ENCODE assay signal across 16 cellular contexts in genomic region chr1:40983286-40983685, GRCh38. TPM values are rescaled to one million over a fixed set of nuclear protein-coding genes. Genes with fewer than 3 reads are reported as not detected.
A peak's percentile ranks its signal among the peaks of the same experiment; 100 is the strongest.
DNase-seq lines count a peak whose midpoint lies in the region; ATAC-seq and TF ChIP-seq lines count a peak whose summit lies in the region.
"Had no signal": no experiment of that assay in that cellular context is flagged by ENCODE, and none has a peak within 500 bp of the region (broad histone marks: within the 10 kb centered on the region; RNA-seq: fewer than 3 reads in every experiment).

No MANE protein-coding gene starts in this region.

- no peak for TF ChIP-seq EP300 in esophagus muscularis mucosa (IDR thresholded peaks at IDR 0.05)

- no peaks in the 10 kb centered on the region for H3K27me3 Mint-ChIP-seq in stimulated activated naive CD8-positive, alpha-beta T cell treated with anti-CD3 and anti-CD28 coated beads, Interleukin-15, amount 100 ng/mL, for 72 hours

- in situ Hi-C loops in GM23248 (cut with MboI) = no loop called here

- TF ChIP-seq CTCF in RWPE2 (IDR thresholded peaks at IDR 0.05; ENCODE audit: poor library complexity, severe bottlenecking) (no peak), esophagus muscularis mucosa (IDR thresholded peaks at IDR 0.05) (no peak)

- H3K9me2 ChIP-seq in GM23248 (ENCODE audit: insufficient read depth) = no peaks in the 10 kb centered on the region

- peaks cover 61% of the 10 kb centered on the region for H3K79me2 ChIP-seq in GM23248 (ENCODE audit: insufficient read depth)
- H3K79me2 ChIP-seq: parathyroid adenoma had no signal

- H3K9me3 ChIP-seq in GM23248 (ENCODE audit: low read depth) = no peaks in the 10 kb centered on the region
- H3K9me3 ChIP-seq in RWPE2 (ENCODE audit: severe bottlenecking) = no peaks in the 10 kb centered on the region
- no peaks in the 10 kb centered on the region for H3K9me3 ChIP-seq in esophagus muscularis mucosa
- H3K9me3 ChIP-seq: breast epithelium, left lung had no signal

- peaks cover 41% of the 10 kb centered on the region for H3F3A ChIP-seq in GM23248 (ENCODE audit: insufficient read depth)

- H3K27me3 ChIP-seq in GM23248 (replicated peaks; ENCODE audit: insufficient read depth) (no peaks in the 10 kb centered on the region), RWPE2 (ENCODE audit: insufficient read depth, poor library complexity, severe bottlenecking) (no peaks in the 10 kb centered on the region), esophagus muscularis mucosa (no peaks in the 10 kb centered on the region)
- H3K27me3 ChIP-seq: breast epithelium, left lung had no signal

- peak overlapping the region in 1 of 2 donors; percentile 41 for H3K27ac Mint-ChIP-seq in stimulated activated naive CD8-positive, alpha-beta T cell treated with anti-CD3 and anti-CD28 coated beads, Interleukin-15, amount 100 ng/mL, for 72 hours

- no peak for TF ChIP-seq POLR2A in esophagus muscularis mucosa (IDR thresholded peaks at IDR 0.05; ENCODE audit: low read depth)

- H3K36me3 ChIP-seq in GM23248 (ENCODE audit: low read depth) (peaks cover 23% of the 10 kb centered on the region), RWPE2 (ENCODE audit: low read depth) (peaks cover 69% of the 10 kb centered on the region), esophagus muscularis mucosa (peaks cover 21 to 47% (median 38%) of the 10 kb centered on the region in 4 donors)
- H3K36me3 ChIP-seq: breast epithelium had no signal

- no peaks in the 10 kb centered on the region for H4K20me1 ChIP-seq in GM23248 (ENCODE audit: insufficient read depth)

- no peak overlapping the region for H2AFZ ChIP-seq in GM23248
- H2AFZ ChIP-seq: parathyroid adenoma had no signal

- intact Hi-C loops in esophagus muscularis mucosa (cut with DNase I) = no loop called here
- intact Hi-C loops in cardiac septum (cut with DNase I) = loop anchor here (5.0 kb wide), 1 partner anchor 119 kb away; no protein-coding TSS in a partner anchor

- no peak overlapping the region for H3K9ac ChIP-seq in GM23248
- H3K9ac ChIP-seq: KMS-11, parathyroid adenoma had no signal

- H3K4me1 Mint-ChIP-seq in stimulated activated naive CD8-positive, alpha-beta T cell treated with anti-CD3 and anti-CD28 coated beads, Interleukin-15, amount 100 ng/mL, for 72 hours = peaks cover 67% of the 10 kb centered on the region

- peak overlapping the region; percentile 58 for H3K27ac ChIP-seq in GM23248
- peak overlapping the region; percentile 81 for H3K27ac ChIP-seq in RWPE2 (ENCODE audit: poor library complexity, severe bottlenecking)
- peak overlapping the region; percentile 91 to 96 (median 94) for H3K27ac ChIP-seq in esophagus muscularis mucosa (replicated peaks in 1 of 4)
- H3K27ac ChIP-seq: breast epithelium, KMS-11, left lung, parathyroid adenoma had no signal

- ATAC-seq in RWPE2 (ENCODE audit: low read depth) (no peak), GM18519 (IDR thresholded peaks at IDR 0.05; ENCODE audit: low FRiP score, unreplicated experiment) (no peak)
- ATAC-seq in stimulated activated naive CD8-positive, alpha-beta T cell treated with anti-CD3 and anti-CD28 coated beads, Interleukin-15, amount 100 ng/mL, for 72 hours = no peak
- ATAC-seq: left lung had no signal

- WGBS in GM23248 (ENCODE audit: low coverage in 1 of 2, low lambda C conversion rate in 2 of 2, missing lambda C conversion rate in 2 of 2), 2 experiments = 17 to 29% methylated on average over 1 of the region's 1 CpG
- WGBS in esophagus muscularis mucosa = 63% methylated on average over 1 of the region's 1 CpG

- DNase-seq in GM23248 (peak; percentile 34), RWPE2 (ENCODE audit: low spot score) (no peak), esophagus muscularis mucosa (ENCODE audit: extremely low spot score) (no peak), hypothalamus (lab: John Stamatoyannopoulos, UW) (no peak), cardiac septum (ENCODE audit: low spot score) (no peak)
- DNase-seq in stimulated activated naive CD8-positive, alpha-beta T cell treated with anti-CD3 and anti-CD28 coated beads, Interleukin-15, amount 100 ng/mL, for 72 hours = no peak
- DNase-seq: activated CD4-positive, alpha-beta T cell treated with anti-CD3 and anti-CD28 coated beads, Interleukin-2, amount 50 U/mL, for 1 hour; activated effector memory CD4-positive, alpha-beta T cell treated with Interleukin-2 at 50 U/mL for 16 hours; DMS79 treated with DMSO at 0.1 percent for 48 hours; left lung; NCI-H1105 treated with DMSO at 0.1 percent for 48 hours; Right ventricle myocardium superior had no signal

- H3K4me2 ChIP-seq in GM23248 (ENCODE audit: unreplicated experiment) = peak overlapping the region; percentile 16

- H3K4me3 ChIP-seq in GM23248 (no peak overlapping the region), RWPE2 (ENCODE audit: severe bottlenecking) (no peak overlapping the region), esophagus muscularis mucosa (no peak overlapping the region)
- H3K4me3 ChIP-seq: breast epithelium, left lung had no signal

- H3K9me3 Mint-ChIP-seq in stimulated activated naive CD8-positive, alpha-beta T cell treated with anti-CD3 and anti-CD28 coated beads, Interleukin-15, amount 100 ng/mL, for 72 hours = no peaks in the 10 kb centered on the region

- H3K4me1 ChIP-seq in GM23248 (ENCODE audit: insufficient read depth) (peaks cover 45% of the 10 kb centered on the region), RWPE2 (ENCODE audit: insufficient read depth, poor library complexity, severe bottlenecking) (peaks cover 36% of the 10 kb centered on the region), esophagus muscularis mucosa (peaks cover 16 to 82% (median 66%) of the 10 kb centered on the region in 4 donors)

- peak overlapping the region; percentile 41 to 81 for H3K4me3 Mint-ChIP-seq in stimulated activated naive CD8-positive, alpha-beta T cell treated with anti-CD3 and anti-CD28 coated beads, Interleukin-15, amount 100 ng/mL, for 72 hours

RNA-seq across cellular contexts. Expression of gene CTPS1, which starts 3.8 kb away (rescaled TPM):
- 19.8 and 20.9 TPM in 2 replicates for total RNA-seq in GM23248 (2014; rRNA removed; shearing (Covaris generic))
- polyA plus RNA-seq in GM23248 (2016; fragmentation: Nextera tagmentation; extraction: Ambion mirVana) = 29.0 and 30.3 TPM in 2 replicates
- total RNA-seq in esophagus muscularis mucosa = 10 to 100 TPM; 26.6 to 38.6 (median 32.7) TPM
- total RNA-seq in cardiac septum = 8.5 TPM

RNA-seq across cellular contexts. Expression of gene SLFNL1, which starts 38.2 kb away (rescaled TPM):
- 0.11 TPM in 1 of 2 replicates, not detected in the other for total RNA-seq in GM23248 (2014; rRNA removed; shearing (Covaris generic))
- 0.21 TPM in 1 of 2 replicates, not detected in the other for polyA plus RNA-seq in GM23248 (2016; fragmentation: Nextera tagmentation; extraction: Ambion mirVana)
- under 1 TPM; 0.17 to 0.52 (median 0.47) TPM for total RNA-seq in esophagus muscularis mucosa
- total RNA-seq in cardiac septum = 0.30 TPM
